8 cellular contexts compared by ENCODE assay signal in the genomic region with DNA sequence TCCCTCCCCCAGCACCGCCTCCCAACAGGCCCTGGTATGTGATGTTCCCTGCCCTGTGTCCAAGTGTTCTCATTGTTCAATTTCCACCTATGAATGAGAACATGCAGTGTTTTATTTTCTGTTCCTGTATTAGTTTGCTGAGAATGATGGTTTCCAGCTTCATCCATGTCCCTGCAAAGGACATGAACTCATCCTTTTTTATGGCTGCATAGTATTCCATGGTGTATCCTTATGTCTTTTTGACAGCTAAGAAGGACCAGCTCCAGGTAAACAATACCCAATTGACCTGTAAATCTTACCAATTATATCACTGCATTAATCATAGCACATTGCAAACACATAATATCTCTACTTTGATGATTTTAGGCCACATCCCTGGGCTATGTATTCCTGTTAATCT. TPM values are rescaled to one million over a fixed set of nuclear protein-coding genes. Genes with fewer than 3 reads are reported as not detected.
"Had no signal": no experiment of that assay in that cellular context is flagged by ENCODE, and none has a peak within 500 bp of the region (broad histone marks: within the 10 kb centered on the region; RNA-seq: fewer than 3 reads in every experiment).

No MANE protein-coding gene starts in this region.

RNA-seq across cellular contexts. Expression of a gene that starts 23.8 kb away (rescaled TPM):
- total RNA-seq: neural crest cell, osteocyte, progenitor cell of endocrine pancreas, renal cortical epithelial cell, smooth muscle cell had no signal
- polyA plus RNA-seq: neural cell, smooth muscle cell had no signal

RNA-seq across cellular contexts. Expression of a gene that starts 33.8 kb away (rescaled TPM):
- total RNA-seq: naive thymus-derived CD8-positive, alpha-beta T cell; neural crest cell; osteocyte; pulmonary artery endothelial cell; smooth muscle cell had no signal
- polyA plus RNA-seq: naive thymus-derived CD8-positive, alpha-beta T cell; neural cell; smooth muscle cell had no signal
